ENCODE assay signal across 18 cellular contexts in genomic region chr4:8318509-8318908, GRCh38. TPM values are rescaled to one million over a fixed set of nuclear protein-coding genes. Genes with fewer than 3 reads are reported as not detected.
A peak's percentile ranks its signal among the peaks of the same experiment; 100 is the strongest.
DNase-seq lines count a peak whose midpoint lies in the region; ATAC-seq and TF ChIP-seq lines count a peak whose summit lies in the region.
"Had no signal": no experiment of that assay in that cellular context is flagged by ENCODE, and none has a peak within 500 bp of the region (broad histone marks: within the 10 kb centered on the region; RNA-seq: fewer than 3 reads in every experiment).

No MANE protein-coding gene starts in this region.

- intact Hi-C loops in left ventricle myocardium superior (cut with micrococcal nuclease) (no loop called here), esophagus muscularis mucosa (cut with DNase I) (loop anchor here (5.0 kb wide), 2 partner anchors 41 to 84 kb away; no protein-coding TSS in a partner anchor)

- peak overlapping the region in 2 of 3 experiments; percentile 58 to 72 for H3K27ac Mint-ChIP-seq in nephron
- H3K27ac Mint-ChIP-seq: CD4-positive, alpha-beta T cell had no signal

- no peaks in the 10 kb centered on the region for H3K9me3 ChIP-seq in cardiac muscle cell (ENCODE audit: low read depth)
- H3K9me3 ChIP-seq in esophagus muscularis mucosa = no peaks in the 10 kb centered on the region
- H3K9me3 ChIP-seq: Peyer's patch had no signal

- ATAC-seq in left ventricle myocardium superior (no peak), GM18511 (IDR thresholded peaks at IDR 0.05; ENCODE audit: unreplicated experiment) (no peak)

- H3K27ac ChIP-seq in cardiac muscle cell (peak overlapping the region; percentile 57), esophagus muscularis mucosa (replicated peaks in 1 of 4) (peak overlapping the region; percentile 80 to 85 (median 85))

- 96% methylated on average over 6 of the region's 7 CpGs for WGBS in esophagus muscularis mucosa

- TF ChIP-seq POLR2A in esophagus muscularis mucosa (IDR thresholded peaks at IDR 0.05; ENCODE audit: low read depth) = no peak

- TF ChIP-seq CTCF in cardiac muscle cell (IDR thresholded peaks at IDR 0.05; ENCODE audit: low read depth, low read length) (no peak), esophagus muscularis mucosa (IDR thresholded peaks at IDR 0.05) (no peak), nephron (IDR thresholded peaks at IDR 0.05; ENCODE audit: unreplicated experiment in 3 of 3) (no peak)

- TF ChIP-seq EP300 in esophagus muscularis mucosa (IDR thresholded peaks at IDR 0.05) = no peak

- H3K27me3 Mint-ChIP-seq in nephron (ENCODE audit: low read depth) = no peaks in the 10 kb centered on the region
- H3K27me3 Mint-ChIP-seq: CD4-positive, alpha-beta T cell had no signal

- no peaks in the 10 kb centered on the region for H3K36me3 ChIP-seq in cardiac muscle cell
- no peaks in the 10 kb centered on the region for H3K36me3 ChIP-seq in esophagus muscularis mucosa
- H3K36me3 ChIP-seq: Peyer's patch had no signal

- peaks cover 16% of the 10 kb centered on the region for H3K9me3 Mint-ChIP-seq in nephron
- H3K9me3 Mint-ChIP-seq: CD4-positive, alpha-beta T cell had no signal

- peaks cover 46% of the 10 kb centered on the region for H3K4me1 Mint-ChIP-seq in nephron

- no peak overlapping the region for H3K4me3 ChIP-seq in cardiac muscle cell
- no peak overlapping the region for H3K4me3 ChIP-seq in esophagus muscularis mucosa
- H3K4me3 ChIP-seq: Peyer's patch had no signal

- peaks cover 3% of the 10 kb centered on the region for H3K36me3 Mint-ChIP-seq in nephron (ENCODE audit: low read depth)

- H3K27me3 ChIP-seq in cardiac muscle cell (no peaks in the 10 kb centered on the region), esophagus muscularis mucosa (no peaks in the 10 kb centered on the region)
- H3K27me3 ChIP-seq: Peyer's patch had no signal

- DNase-seq in cardiac muscle cell (ENCODE audit: low read depth in 1 of 2, low spot score in 1 of 2) (no peak), left ventricle myocardium superior (no peak), esophagus muscularis mucosa (ENCODE audit: extremely low spot score) (no peak), ureter (ENCODE audit: low spot score) (peak; percentile 15), HCEC 1CT (no peak)
- DNase-seq in stimulated activated CD4-positive, alpha-beta T cell treated with anti-CD3 and anti-CD28 coated beads, Interleukin-2, amount 100 ng/mL, for 48 hours = no peak
- DNase-seq: DMS79 treated with DMSO at 0.1 percent for 48 hours, GDM1, Kasumi-1, NCI-H187 treated with DMSO at 0.1 percent for 48 hours, NCI-H2171, NCI-H82, SIG-M5 had no signal

- H3K4me1 ChIP-seq in cardiac muscle cell (ENCODE audit: low read depth) = peaks cover 25% of the 10 kb centered on the region
- H3K4me1 ChIP-seq in esophagus muscularis mucosa = peaks cover 34 to 51% (median 47%) of the 10 kb centered on the region in 4 donors

- no peak overlapping the region for H3K4me3 Mint-ChIP-seq in nephron
- H3K4me3 Mint-ChIP-seq: CD4-positive, alpha-beta T cell had no signal

RNA-seq across cellular contexts. Expression of gene HTRA3, which starts 49.0 kb away (rescaled TPM):
- total RNA-seq in cardiac muscle cell (8.9 and 15.7 TPM in 2 replicates), left ventricle myocardium superior (95.6 TPM), esophagus muscularis mucosa (10 to 100 TPM; 56.1 to 82.2 (median 67.2) TPM), ureter (17.5 TPM)
- 6.9 and 17.4 TPM in 2 replicates for polyA plus RNA-seq in cardiac muscle cell
- total RNA-seq: CD4-positive, alpha-beta T cell; NCI-H460 had no signal
